Comparison of ENCODE assay signal across 26 cellular contexts in the genomic region with DNA sequence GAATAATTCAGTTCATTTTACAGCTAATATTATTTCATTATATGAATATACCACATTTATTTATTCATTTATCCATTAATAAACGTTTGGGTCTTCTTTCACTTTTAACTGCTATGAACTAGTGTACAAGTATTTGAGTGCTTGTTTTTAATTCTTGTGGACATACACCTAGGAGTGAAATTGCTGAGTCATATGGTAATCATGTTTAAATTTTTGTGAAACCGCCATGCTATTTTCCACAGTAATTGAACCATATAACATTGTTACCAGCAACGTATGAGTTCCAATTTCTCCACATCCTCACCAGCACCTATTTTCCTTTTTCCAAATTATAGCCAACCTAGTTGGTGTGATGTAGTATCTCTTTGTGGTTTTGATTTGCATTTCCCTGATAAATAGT.
A peak's percentile ranks its signal among the peaks of the same experiment; 100 is the strongest.
DNase-seq lines count a peak whose midpoint lies in the region; ATAC-seq, FAIRE-seq and TF ChIP-seq lines count a peak whose summit lies in the region.
"Had no signal": no experiment of that assay in that cellular context is flagged by ENCODE, and none has a peak within 500 bp of the region (broad histone marks: within the 10 kb centered on the region; RNA-seq: fewer than 3 reads in every experiment).

No MANE protein-coding gene starts in this region.

- no peak overlapping the region for H3K27ac Mint-ChIP-seq in astrocyte (ENCODE audit: unreplicated experiment)
- H3K27ac Mint-ChIP-seq: CD14-positive monocyte; CD4-positive, alpha-beta memory T cell; CD4-positive, CD25-positive, alpha-beta regulatory T cell; CD8-positive, alpha-beta memory T cell had no signal

- no peaks in the 10 kb centered on the region for H3K27me3 Mint-ChIP-seq in astrocyte (ENCODE audit: low read depth, unreplicated experiment)
- H3K27me3 Mint-ChIP-seq: CD4-positive, alpha-beta memory T cell; CD4-positive, CD25-positive, alpha-beta regulatory T cell had no signal

- H3K9me3 Mint-ChIP-seq in astrocyte (ENCODE audit: unreplicated experiment), result no peaks in the 10 kb centered on the region
- H3K9me3 Mint-ChIP-seq: CD14-positive monocyte; CD4-positive, CD25-positive, alpha-beta regulatory T cell; CD8-positive, alpha-beta memory T cell had no signal

- no peak overlapping the region for H3K9ac ChIP-seq in HepG2 (ENCODE audit: insufficient read depth, low read depth, low read length)
- H3K9ac ChIP-seq in astrocyte (ENCODE audit: low read length), result no peak overlapping the region
- H3K9ac ChIP-seq in kidney (ENCODE audit: low read length in 2 of 2), result no peak overlapping the region
- H3K9ac ChIP-seq: BLaER1 had no signal

- FAIRE-seq in HepG2 (lab: Jason Lieb, UNC) (no peak), astrocyte (lab: Jason Lieb, UNC) (peak; percentile 96), kidney (lab: Jason Lieb, UNC) (peak; percentile 23)
- FAIRE-seq: GM12878, GM12892, GM18507 had no signal

- H3K4me3 ChIP-seq in HepG2 (replicated peaks in 1 of 3; ENCODE audit: insufficient read depth in 1 of 3, low read depth in 2 of 3, low read length in 3 of 3), result no peak overlapping the region
- no peak overlapping the region for H3K4me3 ChIP-seq in right lobe of liver
- H3K4me3 ChIP-seq in astrocyte (ENCODE audit: insufficient read depth, low read depth, low read length), result no peak overlapping the region
- no peak overlapping the region for H3K4me3 ChIP-seq in kidney (ENCODE audit: low read length in 2 of 2)
- H3K4me3 ChIP-seq in spleen, result no peak overlapping the region
- H3K4me3 ChIP-seq: BLaER1, GM12878 had no signal

- H3K4me1 Mint-ChIP-seq in astrocyte (ENCODE audit: low read depth, unreplicated experiment), result no peaks in the 10 kb centered on the region
- H3K4me1 Mint-ChIP-seq: CD14-positive monocyte; CD4-positive, alpha-beta memory T cell; CD4-positive, CD25-positive, alpha-beta regulatory T cell; CD8-positive, alpha-beta memory T cell had no signal

- H3K4me1 ChIP-seq in HepG2 (ENCODE audit: insufficient read depth, low read length), result no peaks in the 10 kb centered on the region
- H3K4me1 ChIP-seq in right lobe of liver, result no peaks in the 10 kb centered on the region
- H3K4me1 ChIP-seq in astrocyte (ENCODE audit: insufficient read depth, low read length), result no peaks in the 10 kb centered on the region
- H3K4me1 ChIP-seq in kidney (ENCODE audit: control insufficient read depth in 1 of 2, insufficient read depth in 1 of 2, low read depth in 1 of 2, low read length in 2 of 2), result no peaks in the 10 kb centered on the region
- no peaks in the 10 kb centered on the region for H3K4me1 ChIP-seq in spleen
- H3K4me1 ChIP-seq: BE2C, BLaER1 had no signal

- no peak overlapping the region for H3K4me3 Mint-ChIP-seq in astrocyte (ENCODE audit: unreplicated experiment)
- H3K4me3 Mint-ChIP-seq: CD14-positive monocyte; CD4-positive, alpha-beta memory T cell; CD4-positive, CD25-positive, alpha-beta regulatory T cell; CD8-positive, alpha-beta memory T cell had no signal

- CTCF ChIA-PET in HepG2 (lab: Yijun Ruan, JAX; ENCODE audit: low intra/inter-chr PET ratio, low total read pairs), result no interaction called here

- H2AFZ ChIP-seq in HepG2 (ENCODE audit: low read length) (no peak overlapping the region), astrocyte (ENCODE audit: low read depth, low read length) (no peak overlapping the region)

- 59% methylated on average over 3 of the region's 3 CpGs for WGBS in HepG2 (ENCODE audit: low lambda C conversion rate)
- WGBS in right lobe of liver (ENCODE audit: insufficient coverage, low coverage, low lambda C conversion rate, missing lambda C conversion rate), result 49% methylated on average over 3 of the region's 3 CpGs
- 56 to 91% (median 84%) methylated on average over 3 of the region's 3 CpGs for WGBS in spleen, 5 donors

- no peak for TF ChIP-seq EP300 in HepG2 (IDR thresholded peaks at IDR 0.05; ENCODE audit: low read depth in 2 of 2, low read length in 2 of 2)
- no peak for TF ChIP-seq EP300 in HepG2 (CRISPR knock-in tag; IDR thresholded peaks at IDR 0.05; ENCODE audit: borderline replicate concordance)

- BruUV-seq in HepG2 (replicated peaks; lab: Mats Ljungman, UMichigan), result no TSS peak

- POLR2A ChIA-PET in HepG2 (lab: Yijun Ruan, JAX), result no interaction called here

- TF ChIP-seq RAD21 in HepG2 (CRISPR knock-in tag; IDR thresholded peaks at IDR 0.05), result no peak

- H3K9me3 ChIP-seq in HepG2 (ENCODE audit: low read length) (0 out of 2 replicates have a peak, but pooled peaks cover 4% of the 10 kb centered on the region), right lobe of liver (no peaks in the 10 kb centered on the region), astrocyte (ENCODE audit: insufficient read depth, low read depth, low read length) (no peaks in the 10 kb centered on the region), kidney (ENCODE audit: control insufficient read depth in 1 of 2, low read length in 2 of 2) (no peaks in the 10 kb centered on the region), spleen (no peaks in the 10 kb centered on the region)
- H3K9me3 ChIP-seq: BE2C, BLaER1 had no signal

- in situ Hi-C loops in HepG2 (cut with HindIII; ENCODE audit: extremely low pct_ligation_motif_present, low pct_unique_long_range_greater_than_20kb), result no loop called here

- H3K27ac ChIP-seq in HepG2 (ENCODE audit: extremely low read length, insufficient read depth, low read length) (no peak overlapping the region), right lobe of liver (no peak overlapping the region), astrocyte (ENCODE audit: low read depth, low read length) (no peak overlapping the region), kidney (ENCODE audit: low read depth in 2 of 2, low read length in 2 of 2) (no peak overlapping the region), spleen (no peak overlapping the region)
- H3K27ac ChIP-seq: 22Rv1, BLaER1 had no signal

- H3K27me3 ChIP-seq in HepG2 (ENCODE audit: control insufficient read depth in 1 of 2, insufficient read depth in 2 of 2, low read length in 2 of 2) (no peaks in the 10 kb centered on the region), right lobe of liver (no peaks in the 10 kb centered on the region), astrocyte (ENCODE audit: insufficient read depth, low read length) (no peaks in the 10 kb centered on the region), spleen (replicated peaks in 1 of 7) (no peaks in the 10 kb centered on the region)
- H3K27me3 ChIP-seq: BE2C had no signal

- intact Hi-C loops in HepG2 (cut with micrococcal nuclease; ENCODE audit: unreplicated experiment) (no loop called here), right lobe of liver (cut with DNase I) (no loop called here), kidney (cut with DNase I) (no loop called here), spleen (cut with DNase I; ENCODE audit: low total_unique reads) (no loop called here)

- TF ChIP-seq CTCF in HepG2 (CRISPR knock-in tag; IDR thresholded peaks at IDR 0.05) (no peak), right lobe of liver (IDR thresholded peaks at IDR 0.05) (no peak), astrocyte (IDR thresholded peaks at IDR 0.05; ENCODE audit: insufficient read depth, low read depth, low read length) (no peak), kidney (IDR thresholded peaks at IDR 0.05; ENCODE audit: borderline replicate concordance, extremely low read depth, insufficient read depth) (no peak), spleen (IDR thresholded peaks at IDR 0.05 in 8 of 11, conservative IDR thresholded peaks at IDR 0.05 in 3 of 11) (no peak)

- H3K4me2 ChIP-seq in HepG2 (ENCODE audit: low read depth, low read length) (no peak overlapping the region), astrocyte (ENCODE audit: low read length) (no peak overlapping the region)
- H3K4me2 ChIP-seq: BLaER1 had no signal

- TF ChIP-seq POLR2A in HepG2 (IDR thresholded peaks at IDR 0.05; ENCODE audit: insufficient read depth in 1 of 2, low read depth in 2 of 2, low read length in 2 of 2), result no peak
- TF ChIP-seq POLR2A in right lobe of liver (IDR thresholded peaks at IDR 0.05), result no peak
- TF ChIP-seq POLR2A in spleen (IDR thresholded peaks at IDR 0.05), result no peak

- H4K20me1 ChIP-seq in HepG2 (ENCODE audit: insufficient read depth, low read length) (no peaks in the 10 kb centered on the region), astrocyte (ENCODE audit: insufficient read depth, low read length) (no peaks in the 10 kb centered on the region)
- H4K20me1 ChIP-seq: BLaER1 had no signal

- H3K36me3 ChIP-seq in HepG2 (replicated peaks in 1 of 2; ENCODE audit: control insufficient read depth in 1 of 2, insufficient read depth in 2 of 2, low read length in 2 of 2) (no peaks in the 10 kb centered on the region), right lobe of liver (no peaks in the 10 kb centered on the region), astrocyte (ENCODE audit: insufficient read depth, low read length) (no peaks in the 10 kb centered on the region), kidney (ENCODE audit: control insufficient read depth in 1 of 2, insufficient read depth in 2 of 2, low read length in 2 of 2) (no peaks in the 10 kb centered on the region), spleen (no peaks in the 10 kb centered on the region)
- H3K36me3 ChIP-seq: BE2C, BLaER1 had no signal

- no peaks in the 10 kb centered on the region for H3K36me3 Mint-ChIP-seq in astrocyte (ENCODE audit: low read depth, unreplicated experiment)
- H3K36me3 Mint-ChIP-seq: CD14-positive monocyte; CD4-positive, alpha-beta memory T cell; CD4-positive, CD25-positive, alpha-beta regulatory T cell; CD8-positive, alpha-beta memory T cell had no signal

- H3K79me2 ChIP-seq in HepG2 (ENCODE audit: insufficient read depth, low read length) (no peaks in the 10 kb centered on the region), astrocyte (ENCODE audit: insufficient read depth, low read length) (no peaks in the 10 kb centered on the region)

- ATAC-seq in HepG2 (no peak), right lobe of liver (no peak)
- ATAC-seq: GM12878 had no signal

- DNase-seq in HepG2 (ENCODE audit: low spot score) (no peak), right lobe of liver (no peak), astrocyte (ENCODE audit: low read depth) (no peak), kidney (no peak), NCI-H146 (lab: John Stamatoyannopoulos, UW) (no peak), spleen (no peak)
- DNase-seq: ACHN; BE2C; C1 segment of cervical spinal cord; CD4-positive, alpha-beta memory T cell; CD4-positive, CD25-positive, alpha-beta regulatory T cell; CD8-positive, alpha-beta memory T cell; COR-L47; DMS 273 treated with DMSO at 0.1 percent for 48 hours; DMS153; DMS53; DMS79; DND-41; EL; GDM1 had no signal

TF ChIP-seq in HepG2, 621 proteins besides CTCF, POLR2A, EP300 and RAD21 (continues in another document):
- TF ChIP-seq DMAP1 (CRISPR knock-in tag; IDR thresholded peaks at IDR 0.05) (no peak), DNMT1 (CRISPR knock-in tag; IDR thresholded peaks at IDR 0.05) (no peak), NFE2L2 (IDR thresholded peaks at IDR 0.05; ENCODE audit: low read length) (peak; percentile 59)
- TF ChIP-seq, protein P1, sequence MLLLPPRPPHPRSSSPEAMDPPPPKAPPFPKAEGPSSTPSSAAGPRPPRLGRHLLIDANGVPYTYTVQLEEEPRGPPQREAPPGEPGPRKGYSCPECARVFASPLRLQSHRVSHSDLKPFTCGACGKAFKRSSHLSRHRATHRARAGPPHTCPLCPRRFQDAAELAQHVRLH (CRISPR knock-in tag; IDR thresholded peaks at IDR 0.05; ENCODE audit: borderline replicate concordance, low read depth), result no peak
